Comparison of ENCODE assay signal across 8 cellular contexts in genomic region chr4:39528056-39528465, GRCh38. TPM values are rescaled to one million over a fixed set of nuclear protein-coding genes. Genes with fewer than 3 reads are reported as not detected.
A peak's percentile ranks its signal among the peaks of the same experiment; 100 is the strongest.
DNase-seq lines count a peak whose midpoint lies in the region; ATAC-seq, FAIRE-seq and TF ChIP-seq lines count a peak whose summit lies in the region.

No MANE protein-coding gene starts in this region.

- FAIRE-seq in GM19239 (lab: Jason Lieb, UNC) = no peak

- H3K4me1 Mint-ChIP-seq in activated CD4-positive, alpha-beta T cell treated with anti-CD3 and anti-CD28 coated beads, Interleukin-2, amount 10 ng/mL, durations not matched to agents 7 days and 5 days = peaks cover 18% of the 10 kb centered on the region

- H3K4me3 ChIP-seq in WERI-Rb-1 (ENCODE audit: low read depth, low read length) (peak overlapping the region; percentile 79), fibroblast of the aortic adventitia (ENCODE audit: low read depth, low read length) (peak overlapping the region; percentile 89)

- peaks cover 4% of the 10 kb centered on the region for H3K9me3 ChIP-seq in WERI-Rb-1 (ENCODE audit: severe bottlenecking)

- peaks cover 19% of the 10 kb centered on the region for H3K36me3 ChIP-seq in WERI-Rb-1

- no peak for DNase-seq in activated CD4-positive, alpha-beta T cell treated with anti-CD3 and anti-CD28 coated beads, Interleukin-2, amount 10 ng/mL, durations not matched to agents 7 days and 5 days
- no peak for DNase-seq in activated CD4-positive, alpha-beta T cell treated with anti-CD3 and anti-CD28 coated beads, Interleukin-2, amount 50 U/mL, for 4 hours
- DNase-seq in WERI-Rb-1 (no peak), fibroblast of the aortic adventitia (ENCODE audit: low read depth) (peak; percentile 84), omental fat pad (ENCODE audit: low spot score) (peak; percentile 70), GM19239 (ENCODE audit: insufficient read length, low spot score) (no peak), MV-4-11 (lab: John Stamatoyannopoulos, UW) (no peak)

- peak overlapping the region; percentile 98 for H3K4me3 Mint-ChIP-seq in activated CD4-positive, alpha-beta T cell treated with anti-CD3 and anti-CD28 coated beads, Interleukin-2, amount 10 ng/mL, durations not matched to agents 7 days and 5 days

- peaks cover 22% of the 10 kb centered on the region for H3K9me3 Mint-ChIP-seq in activated CD4-positive, alpha-beta T cell treated with anti-CD3 and anti-CD28 coated beads, Interleukin-2, amount 10 ng/mL, durations not matched to agents 7 days and 5 days

- no peaks in the 10 kb centered on the region for H3K27me3 ChIP-seq in WERI-Rb-1 (ENCODE audit: insufficient read depth, low read depth, severe bottlenecking)

- CTCF ChIA-PET in activated CD4-positive, alpha-beta T cell treated with anti-CD3 and anti-CD28 coated beads, Interleukin-2, amount 10 ng/mL, durations not matched to agents 7 days and 5 days (lab: Charles Lee) = interaction anchor here (0.7 kb wide), 1 partner anchor 110 kb away, joined by 3 read pairs; the partner anchor contains the start of gene SMIM14

- POLR2A ChIA-PET in activated CD4-positive, alpha-beta T cell treated with anti-CD3 and anti-CD28 coated beads, Interleukin-2, amount 10 ng/mL, durations not matched to agents 7 days and 5 days (lab: Charles Lee) = interaction anchor here (0.5 kb wide), 1 partner anchor 170 kb away, joined by 3 read pairs; no protein-coding TSS in a partner anchor

- H3K27ac ChIP-seq in WERI-Rb-1 = peak overlapping the region; percentile 87

- ATAC-seq in omental fat pad (ENCODE audit: low FRiP score) (no peak), HG02840 (IDR thresholded peaks at IDR 0.05; ENCODE audit: low FRiP score, unreplicated experiment) (no peak)

- peak overlapping the region; percentile 75 for H3K27ac Mint-ChIP-seq in activated CD4-positive, alpha-beta T cell treated with anti-CD3 and anti-CD28 coated beads, Interleukin-2, amount 10 ng/mL, durations not matched to agents 7 days and 5 days

- peaks cover 25% of the 10 kb centered on the region for H3K36me3 Mint-ChIP-seq in activated CD4-positive, alpha-beta T cell treated with anti-CD3 and anti-CD28 coated beads, Interleukin-2, amount 10 ng/mL, durations not matched to agents 7 days and 5 days (ENCODE audit: low read depth)

- no peak for TF ChIP-seq CTCF in WERI-Rb-1 (IDR thresholded peaks at IDR 0.05; ENCODE audit: low read depth, low read length)
- TF ChIP-seq CTCF in fibroblast of the aortic adventitia (IDR thresholded peaks at IDR 0.05; ENCODE audit: insufficient read depth, low read length) = no peak
- TF ChIP-seq CTCF in omental fat pad (IDR thresholded peaks at IDR 0.05) = no peak

- no peaks in the 10 kb centered on the region for H3K27me3 Mint-ChIP-seq in activated CD4-positive, alpha-beta T cell treated with anti-CD3 and anti-CD28 coated beads, Interleukin-2, amount 10 ng/mL, durations not matched to agents 7 days and 5 days

RNA-seq across cellular contexts. Expression of gene UGDH, which starts 0.8 kb away (rescaled TPM):
- 10 to 100 TPM; 12.3 TPM for total RNA-seq in activated CD4-positive, alpha-beta T cell treated with anti-CD3 and anti-CD28 coated beads, Interleukin-2, amount 10 ng/mL, durations not matched to agents 7 days and 5 days
- 194 and 361 TPM in 2 replicates for total RNA-seq in fibroblast of the aortic adventitia (ENCODE audit: low replicate concordance)
- 100 to 1,000 TPM in 2 of 4 donors, 10 to 100 TPM in 2; 60.1 to 653 (median 148) TPM for total RNA-seq in omental fat pad

Comparison
In these comparisons a context has a peak if more than half of its experiments do, and no peak if none do; other contexts are left out.
1. DNase-seq: peak in fibroblast of the aortic adventitia (single experiment) and omental fat pad (single experiment); none in activated CD4-positive, alpha-beta T cell treated with anti-CD3 and anti-CD28 coated beads, Interleukin-2, amount 10 ng/mL, durations not matched to agents 7 days and 5 days (single experiment), activated CD4-positive, alpha-beta T cell treated with anti-CD3 and anti-CD28 coated beads, Interleukin-2, amount 50 U/mL, for 4 hours (0 of 2), WERI-Rb-1 (single experiment), GM19239 (single experiment) and MV-4-11 (single experiment).
2. RNA of gene UGDH, which starts 0.8 kb away (total RNA-seq): 194 to 361 TPM in fibroblast of the aortic adventitia and 60.1 to 653 TPM in omental fat pad; 12.3 TPM in activated CD4-positive, alpha-beta T cell treated with anti-CD3 and anti-CD28 coated beads, Interleukin-2, amount 10 ng/mL, durations not matched to agents 7 days and 5 days; every median in the first group is over 4 times any median in the second.